ENCODE assay signal across 31 cellular contexts in genomic region chr3:106577241-106577640, GRCh38.
"Had no signal": no experiment of that assay in that cellular context is flagged by ENCODE, and none has a peak within 500 bp of the region (broad histone marks: within the 10 kb centered on the region; RNA-seq: fewer than 3 reads in every experiment).

No MANE protein-coding gene starts in this region.

- DNase-seq: activated B cell treated with CpG ODN at 0.5 μM for 24 hours; activated CD4-positive, alpha-beta memory T cell treated with anti-CD3 and anti-CD28 coated beads for 36 hours; activated CD4-positive, alpha-beta T cell treated with anti-CD3 and anti-CD28 coated beads for 4 hours; activated CD4-positive, alpha-beta T cell treated with anti-CD3 and anti-CD28 coated beads, Interleukin-2, amount 50 U/mL, for 1 hour; activated CD4-positive, CD25-positive, alpha-beta regulatory T cell treated with anti-CD3 and anti-CD28 coated beads, Interleukin-2, amount 50 U/mL, for 72 hours; activated CD8-positive, alpha-beta memory T cell treated with anti-CD3 and anti-CD28 coated beads, Interleukin-2, amount 50 U/mL, for 4 hours; activated gamma-delta T cell treated with Interleukin-2 at 50 U/mL for 16 hours; activated naive CD4-positive, alpha-beta T cell treated with anti-CD3 and anti-CD28 coated beads, Interleukin-2, amount 10 ng/mL, durations not matched to agents 7 days and 5 days; activated naive CD8-positive, alpha-beta T cell treated with anti-CD3 and anti-CD28 coated beads, Interleukin-2, amount 50 U/mL, for 24 hours; activated T-cell treated with anti-CD3 and anti-CD28 coated beads for 4 hours; activated T-cell treated with anti-CD3 and anti-CD28 coated beads, Interleukin-2, amount 50 U/mL, for 4 hours; amniotic stem cell; NCI-H1092 treated with DMSO at 0.1 percent for 48 hours; NCI-H1417; NCI-H146; NCI-H187; NCI-H2029 treated with DMSO at 0.1 percent for 48 hours; NCI-H2107; NCI-H2171 treated with DMSO at 0.1 percent for 48 hours; NCI-H2227 treated with DMSO at 0.1 percent for 48 hours; NCI-H446 treated with DMSO at 0.1 percent for 48 hours; NCI-H524; Right ventricle myocardium superior; SW 1271; T-helper 1 cell; T-helper 2 cell; T-helper 9 cell had no signal

- H3K9me3 ChIP-seq: ascending aorta had no signal

- H3K27ac ChIP-seq: ascending aorta, cardiac muscle cell, VCaP had no signal

- H3K27me3 ChIP-seq: ascending aorta, cardiac muscle cell had no signal

- H3K4me3 ChIP-seq: ascending aorta, cardiac muscle cell, K562 had no signal

- H3K4me1 ChIP-seq: ascending aorta had no signal

- H3K36me3 ChIP-seq: ascending aorta, cardiac muscle cell had no signal

- FAIRE-seq: K562 had no signal

- ATAC-seq: activated naive CD8-positive, alpha-beta T cell treated with anti-CD3 and anti-CD28 coated beads, Interleukin-2, amount 50 U/mL, for 24 hours; activated T-cell treated with anti-CD3 and anti-CD28 coated beads, Interleukin-2, amount 50 U/mL, for 4 hours; K562 had no signal
